ENCODE assay signal across 20 cellular contexts in genomic region chr18:12293831-12294230, GRCh38. TPM values are rescaled to one million over a fixed set of nuclear protein-coding genes. Genes with fewer than 3 reads are reported as not detected.
A peak's percentile ranks its signal among the peaks of the same experiment; 100 is the strongest.
DNase-seq lines count a peak whose midpoint lies in the region; ATAC-seq and TF ChIP-seq lines count a peak whose summit lies in the region.
"Had no signal": no experiment of that assay in that cellular context is flagged by ENCODE, and none has a peak within 500 bp of the region (broad histone marks: within the 10 kb centered on the region; RNA-seq: fewer than 3 reads in every experiment).

No MANE protein-coding gene starts in this region.

- H3K36me3 Mint-ChIP-seq in chondrocyte (ENCODE audit: low read depth), result no peaks in the 10 kb centered on the region
- H3K36me3 Mint-ChIP-seq: CD4-positive, alpha-beta memory T cell had no signal

- no peaks in the 10 kb centered on the region for H3K27me3 Mint-ChIP-seq in chondrocyte (ENCODE audit: low read depth)

- ATAC-seq in right cardiac atrium, result no peak
- no peak for ATAC-seq in omental fat pad (ENCODE audit: low FRiP score)
- ATAC-seq in upper lobe of right lung, result no peak
- ATAC-seq in HG02798 (IDR thresholded peaks at IDR 0.05; ENCODE audit: poor library complexity, unreplicated experiment), result no peak

- no peak overlapping the region for H3K27ac ChIP-seq in right cardiac atrium (ENCODE audit: low read length)
- no peak overlapping the region for H3K27ac ChIP-seq in upper lobe of right lung
- H3K27ac ChIP-seq: C4-2B, HL-60 had no signal

- no peaks in the 10 kb centered on the region for H3K36me3 ChIP-seq in upper lobe of right lung
- H3K36me3 ChIP-seq: HAP-1 had no signal

- H3K4me3 Mint-ChIP-seq in chondrocyte (ENCODE audit: unreplicated experiment), result no peak overlapping the region
- H3K4me3 Mint-ChIP-seq: CD4-positive, alpha-beta memory T cell had no signal

- intact Hi-C loops in cardiac septum (cut with DNase I), result no loop called here
- intact Hi-C loops in right cardiac atrium (cut with DNase I), result no loop called here
- intact Hi-C loops in upper lobe of right lung (cut with DNase I), result no loop called here

- H3K4me3 ChIP-seq in right cardiac atrium (ENCODE audit: low read length) (no peak overlapping the region), upper lobe of right lung (no peak overlapping the region)
- H3K4me3 ChIP-seq: HAP-1 had no signal

- TF ChIP-seq CTCF in chondrocyte (IDR thresholded peaks at IDR 0.05) (no peak), omental fat pad (IDR thresholded peaks at IDR 0.05) (no peak), upper lobe of right lung (IDR thresholded peaks at IDR 0.05) (no peak)

- DNase-seq in cardiac septum (ENCODE audit: low spot score) (peak; percentile 27), right cardiac atrium (no peak), chondrocyte (ENCODE audit: low spot score) (peak; percentile 69), omental fat pad (ENCODE audit: low spot score) (peak; percentile 11), upper lobe of right lung (peak; percentile 55), 8988T (no peak), NCI-H524 (lab: John Stamatoyannopoulos, UW) (no peak)
- DNase-seq: AML-193; Calu3; CD4-positive, alpha-beta memory T cell; DMS79 treated with DMSO at 0.1 percent for 48 hours; GF-D8; GOT3; KBM-7 had no signal

- H3K4me1 Mint-ChIP-seq in chondrocyte (ENCODE audit: low read depth), result peaks cover 16% of the 10 kb centered on the region
- H3K4me1 Mint-ChIP-seq: CD4-positive, alpha-beta memory T cell had no signal

- no peaks in the 10 kb centered on the region for H3K9me3 Mint-ChIP-seq in chondrocyte (ENCODE audit: low read depth)

- no peaks in the 10 kb centered on the region for H3K27me3 ChIP-seq in right cardiac atrium (ENCODE audit: control insufficient read depth, insufficient read depth)
- peaks cover 17% of the 10 kb centered on the region for H3K27me3 ChIP-seq in upper lobe of right lung

- H3K9me3 ChIP-seq in right cardiac atrium (ENCODE audit: control insufficient read depth, low read length) (no peaks in the 10 kb centered on the region), upper lobe of right lung (no peaks in the 10 kb centered on the region)
- H3K9me3 ChIP-seq: HAP-1 had no signal

- H3K4me1 ChIP-seq in right cardiac atrium (ENCODE audit: control insufficient read depth, insufficient read depth, low read length), result no peaks in the 10 kb centered on the region
- peaks cover 2% of the 10 kb centered on the region for H3K4me1 ChIP-seq in upper lobe of right lung
- H3K4me1 ChIP-seq: HAP-1 had no signal

- WGBS in right cardiac atrium, result 78% methylated on average over 11 of the region's 11 CpGs

- H3K27ac Mint-ChIP-seq in chondrocyte (ENCODE audit: unreplicated experiment), result no peak overlapping the region
- H3K27ac Mint-ChIP-seq: CD4-positive, alpha-beta memory T cell had no signal

RNA-seq across cellular contexts. Expression of gene TUBB6, which starts 14.2 kb away (rescaled TPM):
- 155 TPM for total RNA-seq in cardiac septum
- total RNA-seq in right cardiac atrium, result 100 to 1,000 TPM in 2 of 4 donors, 10 to 100 TPM in 2; 69.0 to 189 (median 117) TPM
- 143 TPM for polyA plus RNA-seq in right cardiac atrium
- 196 to 204 TPM (median 198 TPM) in 3 replicates for total RNA-seq in chondrocyte
- 100 to 1,000 TPM; 316 to 921 (median 720) TPM for total RNA-seq in omental fat pad
- 110 TPM for total RNA-seq in upper lobe of right lung

RNA-seq across cellular contexts. Expression of gene CIDEA, which starts 39.7 kb away (rescaled TPM):
- total RNA-seq in cardiac septum, result 0.40 TPM
- 1 to 10 TPM in 1 of 4 donors, under 1 TPM in 3; 0.26 to 5.8 (median 0.68) TPM for total RNA-seq in right cardiac atrium
- 6.0 TPM for polyA plus RNA-seq in right cardiac atrium
- not detected in 3 replicates for total RNA-seq in chondrocyte
- total RNA-seq in omental fat pad, result 100 to 1,000 TPM; 132 to 584 (median 435) TPM
- total RNA-seq in upper lobe of right lung, result not detected
- total RNA-seq: Calu3; CD4-positive, alpha-beta memory T cell; HT1080 had no signal
- polyA plus RNA-seq: BJ; CD4-positive, alpha-beta memory T cell had no signal

Comparison
In these comparisons a context has a peak if more than half of its experiments do, and no peak if none do; other contexts are left out.
1. DNase-seq: peak in cardiac septum (single experiment), chondrocyte (single experiment), omental fat pad (single experiment) and upper lobe of right lung (single experiment); none in right cardiac atrium (0 of 3), 8988T (single experiment) and NCI-H524 (0 of 2).
2. RNA of gene CIDEA, which starts 39.7 kb away (total RNA-seq): 132 to 584 TPM in omental fat pad; 0.26 to 5.8 TPM in right cardiac atrium, 0.40 TPM in cardiac septum (single experiment), not detected in chondrocyte and not detected in upper lobe of right lung (single experiment); every median in the first group is over 10 times any median in the second.